Comparison of ENCODE assay signal across 8 cellular contexts in genomic region chr2:8475349-8476045, GRCh38.
DNase-seq lines count a peak whose midpoint lies in the region; TF ChIP-seq lines count a peak whose summit lies in the region.

No MANE protein-coding gene starts in this region.

- DNase-seq in activated naive CD4-positive, alpha-beta T cell treated with anti-CD3 and anti-CD28 coated beads for 36 hours, result peak; percentile 72
- no peak for DNase-seq in activated naive CD4-positive, alpha-beta T cell treated with anti-CD3 and anti-CD28 coated beads, Interleukin-2, amount 50 U/mL, for 16 hours
- peak; percentile 79 for DNase-seq in NCI-H146 (lab: John Stamatoyannopoulos, UW)
- DNase-seq in breast epithelium (ENCODE audit: low spot score in 2 of 2), result no peak
- no peak for DNase-seq in type B pancreatic cell (ENCODE audit: extremely low spot score, unreplicated experiment)
- DNase-seq in kidney glomerular epithelial cell (lab: John Stamatoyannopoulos, UW), result no peak
- no peak for DNase-seq in NCI-H2171 treated with DMSO at 0.1 percent for 48 hours (lab: John Stamatoyannopoulos, UW)
- DNase-seq in NCI-H524 (lab: John Stamatoyannopoulos, UW), result no peak

- peak overlapping the region; percentile 66 for H3K27ac Mint-ChIP-seq in activated naive CD4-positive, alpha-beta T cell treated with anti-CD3 and anti-CD28 coated beads for 36 hours
- H3K27ac Mint-ChIP-seq in type B pancreatic cell, result peak overlapping the region; percentile 85

- H3K9me3 ChIP-seq in breast epithelium, result no peaks in the 10 kb centered on the region

- H3K36me3 ChIP-seq in breast epithelium, result no peaks in the 10 kb centered on the region

- peak overlapping the region; percentile 33 to 54 for H3K27ac ChIP-seq in breast epithelium

- H3K4me1 Mint-ChIP-seq in activated naive CD4-positive, alpha-beta T cell treated with anti-CD3 and anti-CD28 coated beads for 36 hours (ENCODE audit: low read depth), result peaks cover 63% of the 10 kb centered on the region
- H3K4me1 Mint-ChIP-seq in type B pancreatic cell (ENCODE audit: unreplicated experiment), result peaks cover 28% of the 10 kb centered on the region

- H3K4me3 ChIP-seq in breast epithelium, result no peak overlapping the region

- H3K4me3 Mint-ChIP-seq in activated naive CD4-positive, alpha-beta T cell treated with anti-CD3 and anti-CD28 coated beads for 36 hours, result no peak overlapping the region
- H3K4me3 Mint-ChIP-seq in type B pancreatic cell, result peak overlapping the region; percentile 66

- CTCF ChIA-PET in activated naive CD4-positive, alpha-beta T cell treated with anti-CD3 and anti-CD28 coated beads for 36 hours (lab: Charles Lee), result interaction anchor here (0.5 to 1.1 kb wide), 4 partner anchors 10 to 62 kb away, joined by 3 to 7 read pairs (median 3); no protein-coding TSS in a partner anchor

- no peaks in the 10 kb centered on the region for H3K9me3 Mint-ChIP-seq in activated naive CD4-positive, alpha-beta T cell treated with anti-CD3 and anti-CD28 coated beads for 36 hours
- H3K9me3 Mint-ChIP-seq in type B pancreatic cell, result no peaks in the 10 kb centered on the region

- no peaks in the 10 kb centered on the region for H3K27me3 Mint-ChIP-seq in activated naive CD4-positive, alpha-beta T cell treated with anti-CD3 and anti-CD28 coated beads for 36 hours (ENCODE audit: low read depth)
- H3K27me3 Mint-ChIP-seq in type B pancreatic cell, result no peaks in the 10 kb centered on the region

- TF ChIP-seq CTCF in breast epithelium (IDR thresholded peaks at IDR 0.05), result no peak
- TF ChIP-seq CTCF in type B pancreatic cell (conservative IDR thresholded peaks at IDR 0.05), result no peak

- H3K4me1 ChIP-seq in breast epithelium, result no peaks in the 10 kb centered on the region

- H3K36me3 Mint-ChIP-seq in activated naive CD4-positive, alpha-beta T cell treated with anti-CD3 and anti-CD28 coated beads for 36 hours (ENCODE audit: low read depth), result no peaks in the 10 kb centered on the region
- no peaks in the 10 kb centered on the region for H3K36me3 Mint-ChIP-seq in type B pancreatic cell

- intact Hi-C loops in activated naive CD4-positive, alpha-beta T cell treated with anti-CD3 and anti-CD28 coated beads for 36 hours (cut with micrococcal nuclease), result loop anchor here (1.0 to 5.0 kb wide), 8 partner anchors 13 to 648 kb away; no protein-coding TSS in a partner anchor
- intact Hi-C loops in breast epithelium (cut with DNase I; ENCODE audit: low total_unique reads), result no loop called here

- no peaks in the 10 kb centered on the region for H3K27me3 ChIP-seq in breast epithelium

- TF ChIP-seq POLR2A in breast epithelium (IDR thresholded peaks at IDR 0.05), result no peak

Comparison
In these comparisons a context has a peak if more than half of its experiments do, and no peak if none do; other contexts are left out.
1. DNase-seq: peak in activated naive CD4-positive, alpha-beta T cell treated with anti-CD3 and anti-CD28 coated beads for 36 hours (single experiment) and NCI-H146 (single experiment); none in activated naive CD4-positive, alpha-beta T cell treated with anti-CD3 and anti-CD28 coated beads, Interleukin-2, amount 50 U/mL, for 16 hours (single experiment), breast epithelium (0 of 2), type B pancreatic cell (single experiment), kidney glomerular epithelial cell (single experiment), NCI-H2171 treated with DMSO at 0.1 percent for 48 hours (single experiment) and NCI-H524 (0 of 2).